ENCODE assay signal across 19 cellular contexts in genomic region chr17:81458628-81459027, GRCh38. TPM values are rescaled to one million over a fixed set of nuclear protein-coding genes. Genes with fewer than 3 reads are reported as not detected.
A peak's percentile ranks its signal among the peaks of the same experiment; 100 is the strongest.
DNase-seq lines count a peak whose midpoint lies in the region; ATAC-seq, FAIRE-seq and TF ChIP-seq lines count a peak whose summit lies in the region.
"Had no signal": no experiment of that assay in that cellular context is flagged by ENCODE, and none has a peak within 500 bp of the region (broad histone marks: within the 10 kb centered on the region; RNA-seq: fewer than 3 reads in every experiment).

No MANE protein-coding gene starts in this region.

- H3K9me3 ChIP-seq in cardiac muscle cell (ENCODE audit: low read depth) (no peaks in the 10 kb centered on the region), KOPT-K1 (ENCODE audit: insufficient read depth, low read length, poor library complexity, severe bottlenecking) (no peaks in the 10 kb centered on the region), H1 (ENCODE audit: insufficient read depth in 2 of 2, low read depth in 1 of 2, low read length in 1 of 2) (no peaks in the 10 kb centered on the region)
- no peaks in the 10 kb centered on the region for H3K9me3 ChIP-seq in BLaER1 treated with 17β-estradiol and CSF1 and Interleukin-3, amounts not matched to agents 10 nM and 100 nM (replicated peaks in 1 of 11)

- H4K8ac ChIP-seq in H1 (ENCODE audit: extremely low read depth, insufficient read depth, low read length) = peak overlapping the region; percentile 46; the same call in 1 of the 2 replicates

- no peaks in the 10 kb centered on the region for H3K36me3 Mint-ChIP-seq in T-helper 2 cell treated with Interferon-gamma antibody and Interleukin-4, amounts not matched to agents 5 μg/mL and 100 μg/mL, for 36 hours (ENCODE audit: low read depth)

- H3K4me3 ChIP-seq in cardiac muscle cell (no peak overlapping the region), H1 (ENCODE audit: extremely low read depth in 1 of 4, insufficient read depth in 2 of 4, low read depth in 3 of 4, low read length in 4 of 4) (no peak overlapping the region)
- peak overlapping the region in 1 of 10 experiments; percentile 11; a peak in 1 of 20 replicates for H3K4me3 ChIP-seq in BLaER1 treated with 17β-estradiol and CSF1 and Interleukin-3, amounts not matched to agents 10 nM and 100 nM
- H3K4me3 ChIP-seq: GM12878, GM23338 had no signal

- H3K36me3 ChIP-seq in cardiac muscle cell (peaks cover 26% of the 10 kb centered on the region), KOPT-K1 (ENCODE audit: insufficient read depth, low read length) (peaks cover 87% of the 10 kb centered on the region), H1 (ENCODE audit: control insufficient read depth in 2 of 4, insufficient read depth in 4 of 4, low read length in 3 of 4) (no peaks in the 10 kb centered on the region)
- peaks cover 0 to 62% (median 35%) of the 10 kb centered on the region in 11 experiments; a peak in 16 of 22 replicates for H3K36me3 ChIP-seq in BLaER1 treated with 17β-estradiol and CSF1 and Interleukin-3, amounts not matched to agents 10 nM and 100 nM

- POLR2A ChIA-PET in H1 (lab: Charles Lee; ENCODE audit: partially characterized antibody) = interaction anchor here (0.7 to 1.4 kb wide), 3 partner anchors 52 to 249 kb away, joined by 3 to 4 read pairs (median 3); partner anchors contain the start of gene ACTG1

- H3K4me3 Mint-ChIP-seq in T-helper 2 cell treated with Interferon-gamma antibody and Interleukin-4, amounts not matched to agents 5 μg/mL and 100 μg/mL, for 36 hours = no peak overlapping the region
- H3K4me3 Mint-ChIP-seq: CD4-positive, alpha-beta T cell; GM23338; H9; HFFc6 had no signal

- H3K27ac ChIP-seq in cardiac muscle cell = peak overlapping the region; percentile 23
- peak overlapping the region in 8 of 11 experiments; percentile 47 to 81 (median 76); a peak in 11 of 22 replicates for H3K27ac ChIP-seq in BLaER1 treated with 17β-estradiol and CSF1 and Interleukin-3, amounts not matched to agents 10 nM and 100 nM
- H3K27ac ChIP-seq in KOPT-K1 (ENCODE audit: low read depth, low read length, poor library complexity, severe bottlenecking) = peak overlapping the region; percentile 49
- H3K27ac ChIP-seq in H1 (ENCODE audit: low read depth, low read length) = no peak overlapping the region
- H3K27ac ChIP-seq: 22Rv1 had no signal

- H3K9me3 Mint-ChIP-seq in T-helper 2 cell treated with Interferon-gamma antibody and Interleukin-4, amounts not matched to agents 5 μg/mL and 100 μg/mL, for 36 hours = no peaks in the 10 kb centered on the region
- H3K9me3 Mint-ChIP-seq: CD4-positive, alpha-beta T cell; GM23338; H9; HFFc6 had no signal

- no peak for TF ChIP-seq CTCF in cardiac muscle cell (IDR thresholded peaks at IDR 0.05; ENCODE audit: low read depth, low read length)
- TF ChIP-seq CTCF in H1 (IDR thresholded peaks at IDR 0.05; ENCODE audit: control extremely low read depth in 1 of 3, insufficient read depth in 1 of 3, low read depth in 1 of 3, low read length in 3 of 3) = no peak

- H3K23ac ChIP-seq in H1 (ENCODE audit: insufficient read length) = no peak overlapping the region

- H3K4me1 ChIP-seq in cardiac muscle cell (ENCODE audit: low read depth) (peaks cover 17% of the 10 kb centered on the region), H1 (replicated peaks in 1 of 4; ENCODE audit: control insufficient read depth in 3 of 4, insufficient read depth in 4 of 4, low read length in 3 of 4) (peaks cover 0 to 14% (median 8%) of the 10 kb centered on the region in 4 experiments; a peak in 6 of 7 replicates)
- peaks cover 45 to 83% (median 71%) of the 10 kb centered on the region in 10 experiments for H3K4me1 ChIP-seq in BLaER1 treated with 17β-estradiol and CSF1 and Interleukin-3, amounts not matched to agents 10 nM and 100 nM

- H3K27ac Mint-ChIP-seq in T-helper 2 cell treated with Interferon-gamma antibody and Interleukin-4, amounts not matched to agents 5 μg/mL and 100 μg/mL, for 36 hours = no peak overlapping the region
- H3K27ac Mint-ChIP-seq: CD4-positive, alpha-beta T cell; GM23338; HFFc6 had no signal

- CTCF ChIA-PET in H1 (lab: Charles Lee; ENCODE audit: partially characterized antibody) = interaction anchor here (0.6 to 4.8 kb wide), 5 partner anchors 12 to 163 kb away, joined by 3 to 39 read pairs (median 4); partner anchors contain the start of gene SLC38A10

- peaks cover 4% of the 10 kb centered on the region for H3K4me1 Mint-ChIP-seq in T-helper 2 cell treated with Interferon-gamma antibody and Interleukin-4, amounts not matched to agents 5 μg/mL and 100 μg/mL, for 36 hours (ENCODE audit: low read depth)

- H2BK20ac ChIP-seq in H1 (ENCODE audit: low read length) = no peak overlapping the region

- no peak overlapping the region for H2AK5ac ChIP-seq in H1 (ENCODE audit: low read depth, low read length)

- H3K14ac ChIP-seq in H1 (ENCODE audit: insufficient read length) = no peak overlapping the region

- no peaks in the 10 kb centered on the region for H3K27me3 ChIP-seq in cardiac muscle cell
- H3K27me3 ChIP-seq in BLaER1 treated with 17β-estradiol and CSF1 and Interleukin-3, amounts not matched to agents 10 nM and 100 nM = peaks cover 0 to 27% (median 0%) of the 10 kb centered on the region in 11 experiments; a peak in 4 of 22 replicates
- no peaks in the 10 kb centered on the region for H3K27me3 ChIP-seq in H1 (replicated peaks in 1 of 4; ENCODE audit: control insufficient read depth in 3 of 4, extremely low read depth in 1 of 4, insufficient read depth in 3 of 4, low read length in 3 of 4)

- peaks cover 3% of the 10 kb centered on the region for H3K27me3 Mint-ChIP-seq in T-helper 2 cell treated with Interferon-gamma antibody and Interleukin-4, amounts not matched to agents 5 μg/mL and 100 μg/mL, for 36 hours (ENCODE audit: low read depth)
- H3K27me3 Mint-ChIP-seq: CD4-positive, alpha-beta T cell had no signal

- intact Hi-C loops in left cardiac atrium (cut with DNase I) = no loop called here

- H4K20me1 ChIP-seq in BLaER1 treated with 17β-estradiol and CSF1 and Interleukin-3, amounts not matched to agents 10 nM and 100 nM = peaks cover 0 to 61% (median 0%) of the 10 kb centered on the region in 11 experiments; a peak in 6 of 22 replicates
- H4K20me1 ChIP-seq in H1 (replicated peaks in 1 of 2; ENCODE audit: control insufficient read depth in 1 of 2, insufficient read depth in 2 of 2, low read length in 2 of 2) = no peaks in the 10 kb centered on the region

- no peak overlapping the region for H2BK120ac ChIP-seq in H1 (replicated peaks; ENCODE audit: low read depth, low read length)

- DNase-seq in cardiac muscle cell (ENCODE audit: low read depth in 1 of 2, low spot score in 1 of 2) = no peak
- no peak for DNase-seq in left cardiac atrium
- DNase-seq in H1 (ENCODE audit: low read depth in 1 of 2, low spot score in 2 of 2) = no peak
- no peak for DNase-seq in T-helper 2 cell treated with Interferon-gamma antibody and Interleukin-4, amounts not matched to agents 5 μg/mL and 100 μg/mL, for 36 hours (ENCODE audit: low spot score)
- DNase-seq in NOMO-1 treated with DMSO at 0.1 percent for 48 hours (lab: John Stamatoyannopoulos, UW; ENCODE audit: unreplicated experiment) = no peak
- no peak for DNase-seq in GM19239 (ENCODE audit: insufficient read length, low spot score)
- DNase-seq: AML-193; C1 segment of cervical spinal cord; Calu3; CD4-positive, alpha-beta T cell; DMS 273 treated with DMSO at 0.1 percent for 48 hours; H9; HFFc6 had no signal

- peak overlapping the region; percentile 40 to 83 (median 71) for H3K4me2 ChIP-seq in BLaER1 treated with 17β-estradiol and CSF1 and Interleukin-3, amounts not matched to agents 10 nM and 100 nM
- H3K4me2 ChIP-seq in H1 (ENCODE audit: insufficient read depth in 1 of 2, low read depth in 2 of 2, low read length in 2 of 2) = no peak overlapping the region
- H3K4me2 ChIP-seq: GM23338 had no signal

- no peak overlapping the region for H3K4ac ChIP-seq in H1 (replicated peaks; ENCODE audit: insufficient read length, low read depth, low read length)

- TF ChIP-seq POLR2A in H1 (IDR thresholded peaks at IDR 0.05; ENCODE audit: control extremely low read depth in 1 of 2, low read depth in 2 of 2, low read length in 2 of 2) = no peak

- H4K91ac ChIP-seq in H1 (replicated peaks; ENCODE audit: insufficient read length, low read length) = no peak overlapping the region

- H3K23me2 ChIP-seq in H1 (ENCODE audit: low read depth, low read length) = no peaks in the 10 kb centered on the region

- H4K5ac ChIP-seq in H1 (ENCODE audit: insufficient read length, low read depth, low read length) = no peak overlapping the region

- no peak overlapping the region for H3K18ac ChIP-seq in H1 (ENCODE audit: extremely low read depth, low read length)

- FAIRE-seq in H1 (lab: Jason Lieb, UNC) (no peak), GM19239 (lab: Jason Lieb, UNC) (no peak)
- FAIRE-seq: GM12878, GM18507 had no signal

- no peak for TF ChIP-seq RAD21 in H1 (IDR thresholded peaks at IDR 0.05 in 1 of 2, conservative IDR thresholded peaks at IDR 0.05 in 1 of 2; ENCODE audit: low read depth in 2 of 2, low read length in 2 of 2)

- TF ChIP-seq EP300 in H1 (IDR thresholded peaks at IDR 0.05; ENCODE audit: borderline replicate concordance in 1 of 2, low read depth in 2 of 2, low read length in 2 of 2) = no peak

- no peak overlapping the region for H2BK15ac ChIP-seq in H1 (ENCODE audit: low read length)

- no peak overlapping the region for H2BK12ac ChIP-seq in H1 (ENCODE audit: low read depth, low read length)

- H3K79me2 ChIP-seq in H1 (ENCODE audit: control insufficient read depth in 1 of 2, insufficient read depth in 2 of 2, low read length in 2 of 2) = no peaks in the 10 kb centered on the region

- no peak overlapping the region; the same call in 1 of the 2 replicates for H2BK5ac ChIP-seq in H1 (ENCODE audit: low read depth, low read length)

- H2AFZ ChIP-seq in H1 (ENCODE audit: low read length) = no peak overlapping the region
- H2AFZ ChIP-seq: GM23338 had no signal

- H3K79me1 ChIP-seq in H1 (ENCODE audit: low read depth, low read length) = no peaks in the 10 kb centered on the region

- ATAC-seq in left cardiac atrium = no peak
- ATAC-seq: GM12878 had no signal

- no peak overlapping the region for H3K56ac ChIP-seq in H1 (replicated peaks; ENCODE audit: insufficient read length, low read depth, low read length)

- WGBS in H1 (ENCODE audit: extremely low coverage in 1 of 2, insufficient coverage in 1 of 2, insufficient read length in 1 of 2, insufficient replicate concordance in 2 of 2, low coverage in 1 of 2, low lambda C conversion rate in 2 of 2, missing lambda C conversion rate in 1 of 2), 2 experiments = 89% methylated on average over 13 of the region's 22 CpGs; no CpG with 5 or more reads in 1 of the 2 experiments

- H3K9ac ChIP-seq in BLaER1 treated with 17β-estradiol and CSF1 and Interleukin-3, amounts not matched to agents 10 nM and 100 nM = peak overlapping the region in 7 of 11 experiments; percentile 48 to 74 (median 69); a peak in 10 of 22 replicates
- no peak overlapping the region for H3K9ac ChIP-seq in H1 (replicated peaks in 1 of 4; ENCODE audit: extremely low read depth in 1 of 4, low read depth in 3 of 4, low read length in 3 of 4)

RNA-seq across cellular contexts. Expression of gene ACTG1, which starts 54.0 kb away (rescaled TPM):
- total RNA-seq in cardiac muscle cell (2,244 and 2,883 TPM in 2 replicates), left cardiac atrium (1,000 to 10,000 TPM in 1 of 2 donors, 100 to 1,000 TPM in 1; 663 to 1,095 TPM)
- polyA plus RNA-seq in cardiac muscle cell (1,007 and 1,036 TPM in 2 replicates), H1 (2011; rRNA removed) (5,010 and 7,420 TPM in 2 replicates)
- total RNA-seq in H1 (2021; fragmentation: NEBNext Ultra II Directional; extraction: Animal tissue kit (Norgen Biotek cat#: 25700)) = 3,535 and 3,691 TPM in 2 replicates
- 3,868 TPM for polyA plus RNA-seq in H1 (2011; cell fraction: cytosol; rRNA removed)
- 4,694 TPM for polyA plus RNA-seq in H1 (2011; cell fraction: nucleus; rRNA removed)
- 3,170 to 3,474 TPM (median 3,377 TPM) in 4 replicates for polyA plus RNA-seq in H1 (2012, experiment 1 of 2)
- polyA plus RNA-seq in H1 (2012, experiment 2 of 2) = 3,649 TPM
- polyA plus RNA-seq in H1 (2013, experiment 1 of 2) = 4,243 TPM
- polyA plus RNA-seq in H1 (2013, experiment 2 of 2) = 4,284 TPM
- polyA minus RNA-seq in H1 (2011; rRNA and poly(A)+ RNA removed) = 1,111 and 1,306 TPM in 2 replicates
- polyA minus RNA-seq in H1 (2011; cell fraction: cytosol; rRNA and poly(A)+ RNA removed) = 1,521 TPM
- 1,666 TPM for polyA minus RNA-seq in H1 (2011; cell fraction: nucleus; rRNA and poly(A)+ RNA removed)

Comparison
In these comparisons a context has a peak if more than half of its experiments do, and no peak if none do; other contexts are left out.
1. H3K4me2 ChIP-seq: peak in BLaER1 treated with 17β-estradiol and CSF1 and Interleukin-3, amounts not matched to agents 10 nM and 100 nM (11 of 11); none in H1 (0 of 2).
2. H3K9ac ChIP-seq: peak in BLaER1 treated with 17β-estradiol and CSF1 and Interleukin-3, amounts not matched to agents 10 nM and 100 nM (7 of 11); none in H1 (0 of 4).